In genomic region chr5:159899067-159900049, GRCh38 we compare ENCODE assay signal across 1 cellular context.
TF ChIP-seq lines count a peak whose summit lies in the region.

No MANE protein-coding gene starts in this region.

TF ChIP-seq in SK-N-SH, 30 proteins besides CTCF, POLR2A, EP300 and RAD21 (continued from another document):
- TF ChIP-seq, protein P1, sequence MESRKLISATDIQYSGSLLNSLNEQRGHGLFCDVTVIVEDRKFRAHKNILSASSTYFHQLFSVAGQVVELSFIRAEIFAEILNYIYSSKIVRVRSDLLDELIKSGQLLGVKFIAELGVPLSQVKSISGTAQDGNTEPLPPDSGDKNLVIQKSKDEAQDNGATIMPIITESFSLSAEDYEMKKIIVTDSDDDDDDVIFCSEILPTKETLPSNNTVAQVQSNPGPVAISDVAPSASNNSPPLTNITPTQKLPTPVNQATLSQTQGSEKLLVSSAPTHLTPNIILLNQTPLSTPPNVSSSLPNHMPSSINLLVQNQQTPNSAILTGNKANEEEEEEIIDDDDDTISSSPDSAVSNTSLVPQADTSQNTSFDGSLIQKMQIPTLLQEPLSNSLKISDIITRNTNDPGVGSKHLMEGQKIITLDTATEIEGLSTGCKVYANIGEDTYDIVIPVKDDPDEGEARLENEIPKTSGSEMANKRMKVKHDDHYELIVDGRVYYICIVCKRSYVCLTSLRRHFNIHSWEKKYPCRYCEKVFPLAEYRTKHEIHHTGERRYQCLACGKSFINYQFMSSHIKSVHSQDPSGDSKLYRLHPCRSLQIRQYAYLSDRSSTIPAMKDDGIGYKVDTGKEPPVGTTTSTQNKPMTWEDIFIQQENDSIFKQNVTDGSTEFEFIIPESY (IDR thresholded peaks at IDR 0.05; ENCODE audit: borderline replicate concordance, low read depth): no peak
- no peak for TF ChIP-seq SIN3A (IDR thresholded peaks at IDR 0.05; ENCODE audit: borderline replicate concordance, low read depth, low read length)
- TF ChIP-seq RCOR1 (IDR thresholded peaks at IDR 0.05; ENCODE audit: low read length): no peak
- peak; percentile 77; the same call in 1 of the 2 replicates for TF ChIP-seq NFIC (IDR thresholded peaks at IDR 0.05; ENCODE audit: borderline replicate concordance)
- no peak; the same call in 1 of the 2 replicates for TF ChIP-seq MAX (IDR thresholded peaks at IDR 0.05; ENCODE audit: low read depth)
- TF ChIP-seq CHD2 (IDR thresholded peaks at IDR 0.05; ENCODE audit: low read length, partially characterized antibody): no peak
- TF ChIP-seq TEAD4 (IDR thresholded peaks at IDR 0.05; ENCODE audit: borderline replicate concordance, insufficient read depth): peak; percentile 74; the same call in 1 of the 2 replicates
- TF ChIP-seq MXI1 (IDR thresholded peaks at IDR 0.05; ENCODE audit: low read depth, low read length): no peak
- no peak for TF ChIP-seq EZH2phosphoT487 (IDR thresholded peaks at IDR 0.05; ENCODE audit: borderline replicate concordance, low read depth)
